In the genomic region with DNA sequence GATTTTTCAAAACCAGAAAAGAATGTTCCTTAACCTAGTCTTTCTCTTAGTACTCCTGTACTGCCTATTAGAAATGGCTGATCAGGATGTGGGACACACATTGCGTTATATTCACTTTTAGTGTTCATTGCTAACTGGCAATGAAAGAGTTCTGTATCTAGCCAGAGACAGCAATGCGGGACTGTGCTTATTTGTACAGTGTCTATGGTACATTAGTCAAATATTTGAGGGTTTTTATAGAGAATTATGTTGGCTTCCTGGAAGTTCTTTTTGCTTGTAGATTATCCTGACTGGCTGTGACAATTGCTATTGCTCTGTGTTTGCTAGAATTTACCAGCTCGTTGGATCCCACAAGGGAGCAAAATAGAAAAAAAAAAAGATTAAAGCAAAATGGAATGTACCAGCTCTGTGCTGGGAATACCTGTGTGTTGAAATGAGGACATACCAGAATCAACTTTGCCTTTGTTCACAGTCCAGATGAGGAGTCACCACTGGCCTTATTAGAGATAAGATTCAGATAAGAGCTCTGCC, we compare ENCODE assay signal across 16 cellular contexts. TPM values are rescaled to one million over a fixed set of nuclear protein-coding genes. Genes with fewer than 3 reads are reported as not detected.
DNase-seq lines count a peak whose midpoint lies in the region; ATAC-seq, FAIRE-seq and TF ChIP-seq lines count a peak whose summit lies in the region.
"Had no signal": no experiment of that assay in that cellular context is flagged by ENCODE, and none has a peak within 500 bp of the region (broad histone marks: within the 10 kb centered on the region; RNA-seq: fewer than 3 reads in every experiment).

No MANE protein-coding gene starts in this region.

- ATAC-seq in pancreas (peak in 3 of 4 donors; percentile 54 to 67 (median 67)), GM18517 (IDR thresholded peaks at IDR 0.05; ENCODE audit: unreplicated experiment) (no peak)
- ATAC-seq: gastrocnemius medialis, left ventricle myocardium superior had no signal

- WGBS in pancreas, 2 donors: 27 to 30% methylated on average over 3 of the region's 3 CpGs

- H3K4me3 ChIP-seq in SK-N-MC (no peak overlapping the region), fibroblast of mammary gland (ENCODE audit: control insufficient read depth, low read depth, low read length) (no peak overlapping the region), pancreas (no peak overlapping the region)
- H3K4me3 ChIP-seq: gastrocnemius medialis had no signal

- peak overlapping the region; percentile 47; the same call in 1 of the 2 replicates for H3K27ac ChIP-seq in SK-N-MC
- peak overlapping the region in 2 of 4 donors; percentile 15 to 56 for H3K27ac ChIP-seq in pancreas
- H3K27ac ChIP-seq: gastrocnemius medialis had no signal

- intact Hi-C loops in pancreas (cut with DNase I): no loop called here

- H3K4me1 ChIP-seq in pancreas: peaks cover 0 to 12% (median 0%) of the 10 kb centered on the region in 3 donors

- no peak for FAIRE-seq in pancreas (lab: Jason Lieb, UNC)

- TF ChIP-seq CTCF in fibroblast of mammary gland (conservative IDR thresholded peaks at IDR 0.05; ENCODE audit: control insufficient read depth, insufficient read depth, low read depth, low read length) (no peak), pancreas (IDR thresholded peaks at IDR 0.05) (no peak)

- no peaks in the 10 kb centered on the region for H3K36me3 ChIP-seq in SK-N-MC (ENCODE audit: insufficient read depth, low read length)
- H3K36me3 ChIP-seq in pancreas: no peaks in the 10 kb centered on the region
- H3K36me3 ChIP-seq: gastrocnemius medialis had no signal

- DNase-seq in AG20443 (ENCODE audit: low spot score): peak; percentile 13
- DNase-seq in SK-N-MC (ENCODE audit: low read depth, low spot score): no peak
- peak; percentile 56 for DNase-seq in fibroblast of mammary gland (ENCODE audit: low read depth)
- DNase-seq in pancreas: no peak
- DNase-seq in NCI-H1417 (lab: John Stamatoyannopoulos, UW): no peak
- no peak for DNase-seq in DMS79 (lab: John Stamatoyannopoulos, UW)
- no peak for DNase-seq in effector CD4-positive, alpha-beta T cell
- DNase-seq: activated CD4-positive, alpha-beta T cell treated with anti-CD3 and anti-CD28 coated beads for 1 hour; AML-193; cerebellar nuclear complex; gastrocnemius medialis; left ventricle myocardium superior; NCI-H1048; NCI-H524 treated with DMSO at 0.1 percent for 48 hours; occipital lobe had no signal

- H3K27me3 ChIP-seq in pancreas: no peaks in the 10 kb centered on the region
- H3K27me3 ChIP-seq: gastrocnemius medialis had no signal

- no peak overlapping the region for H3K9ac ChIP-seq in SK-N-MC (ENCODE audit: insufficient read length)

- H3K9me3 ChIP-seq in SK-N-MC (ENCODE audit: low read depth, low read length) (no peaks in the 10 kb centered on the region), pancreas (no peaks in the 10 kb centered on the region)
- H3K9me3 ChIP-seq: gastrocnemius medialis had no signal

RNA-seq across cellular contexts. Expression of a gene that starts 22.4 kb away (rescaled TPM):
- 10 to 100 TPM; 14.1 to 65.5 (median 19.9) TPM for total RNA-seq in pancreas
- polyA plus RNA-seq in pancreas: 10 to 100 TPM; 22.0 to 30.7 TPM

Comparison
In these comparisons a context has a peak if more than half of its experiments do, and no peak if none do; other contexts are left out.
1. DNase-seq: peak in AG20443 (single experiment) and fibroblast of mammary gland (single experiment); none in SK-N-MC (single experiment), pancreas (0 of 6), NCI-H1417 (0 of 3), DMS79 (single experiment) and effector CD4-positive, alpha-beta T cell (single experiment).